In genomic region chr19:55385749-55386514, GRCh38 we compare ENCODE assay signal across 1 cellular context.
TF ChIP-seq lines count a peak whose summit lies in the region.

RPL28 (plus strand) TSS chr19:55385932; CDS start chr19:55386358, 426 bp downstream.

TF ChIP-seq in HEK293, 187 proteins besides CTCF, POLR2A, EP300 and RAD21 (continued from another document):
- TF ChIP-seq PRDM10 (tag by site-specific recombination; IDR thresholded peaks at IDR 0.05), result no peak
- no peak for TF ChIP-seq ZBTB1 (tag by site-specific recombination; IDR thresholded peaks at IDR 0.05)
- no peak for TF ChIP-seq ZNF585B (tag by site-specific recombination; IDR thresholded peaks at IDR 0.05)
- peak; percentile 71; the same call in 1 of the 2 replicates for TF ChIP-seq ZNF239 (tag by site-specific recombination; IDR thresholded peaks at IDR 0.05)
- TF ChIP-seq ZNF157 (tag by site-specific recombination; IDR thresholded peaks at IDR 0.05), result no peak
- no peak for TF ChIP-seq ZNF76 (tag by site-specific recombination; IDR thresholded peaks at IDR 0.05; ENCODE audit: borderline replicate concordance, low read depth)
- TF ChIP-seq ZNF114 (tag by site-specific recombination; IDR thresholded peaks at IDR 0.05), result no peak
- no peak for TF ChIP-seq ZNF292 (tag by site-specific recombination; IDR thresholded peaks at IDR 0.05; ENCODE audit: borderline replicate concordance, low read depth)
- TF ChIP-seq ZNF423 (tag by site-specific recombination; IDR thresholded peaks at IDR 0.05), result no peak
- no peak for TF ChIP-seq ZNF529 (tag by site-specific recombination; IDR thresholded peaks at IDR 0.05; ENCODE audit: insufficient replicate concordance)
- no peak for TF ChIP-seq ZNF626 (tag by site-specific recombination; IDR thresholded peaks at IDR 0.05)
- no peak for TF ChIP-seq ZNF843 (tag by site-specific recombination; IDR thresholded peaks at IDR 0.05)
- TF ChIP-seq ZNF169 (tag by site-specific recombination; IDR thresholded peaks at IDR 0.05), result no peak
- peak; percentile 68 for TF ChIP-seq HOXD13 (CRISPR knock-in tag; IDR thresholded peaks at IDR 0.05; ENCODE audit: borderline replicate concordance)
- no peak for TF ChIP-seq ZSCAN23 (tag by site-specific recombination; IDR thresholded peaks at IDR 0.05)
- TF ChIP-seq ZBTB17 (tag by site-specific recombination; IDR thresholded peaks at IDR 0.05), result no peak; the same call in 1 of the 2 replicates
- no peak for TF ChIP-seq ZNF571 (tag by site-specific recombination; IDR thresholded peaks at IDR 0.05)
- TF ChIP-seq ZNF658 (tag by site-specific recombination; IDR thresholded peaks at IDR 0.05), result no peak
- TF ChIP-seq ZFP69B (tag by site-specific recombination; IDR thresholded peaks at IDR 0.05), result peak; percentile 86
- peak; percentile 80 for TF ChIP-seq YY2 (tag by site-specific recombination; IDR thresholded peaks at IDR 0.05)
- peak; percentile 65; the same call in 1 of the 2 replicates for TF ChIP-seq YY1 (tag by site-specific recombination; IDR thresholded peaks at IDR 0.05)
- TF ChIP-seq ZBTB21 (tag by site-specific recombination; IDR thresholded peaks at IDR 0.05), result peak; percentile 29; the same call in 1 of the 2 replicates
- no peak for TF ChIP-seq ZNF623 (tag by site-specific recombination; IDR thresholded peaks at IDR 0.05)
- no peak for TF ChIP-seq PRDM6 (tag by site-specific recombination; IDR thresholded peaks at IDR 0.05)
- no peak for TF ChIP-seq ZNF664 (tag by site-specific recombination; IDR thresholded peaks at IDR 0.05)
- no peak for TF ChIP-seq ZNF473 (tag by site-specific recombination; IDR thresholded peaks at IDR 0.05)
- peak; percentile 44 for TF ChIP-seq ZBTB26 (tag by site-specific recombination; optimal IDR thresholded peaks at IDR 0.05)
- no peak; the same call in 1 of the 2 replicates for TF ChIP-seq ZBTB48 (tag by site-specific recombination; IDR thresholded peaks at IDR 0.05)
- peak; percentile 90 for TF ChIP-seq ZNF692 (tag by site-specific recombination; IDR thresholded peaks at IDR 0.05)
- no peak for TF ChIP-seq HOXA7 (CRISPR knock-in tag; IDR thresholded peaks at IDR 0.05; ENCODE audit: borderline replicate concordance)
- TF ChIP-seq ZNF2 (tag by site-specific recombination; IDR thresholded peaks at IDR 0.05), result peak; percentile 62; the same call in 1 of the 2 replicates
- no peak for TF ChIP-seq ZNF776 (tag by site-specific recombination; IDR thresholded peaks at IDR 0.05; ENCODE audit: borderline replicate concordance)
- TF ChIP-seq ZNF610 (tag by site-specific recombination; IDR thresholded peaks at IDR 0.05; ENCODE audit: borderline replicate concordance), result peak; percentile 48; the same call in 1 of the 2 replicates
- peak; percentile 54; the same call in 1 of the 2 replicates for TF ChIP-seq ZNF639 (tag by site-specific recombination; IDR thresholded peaks at IDR 0.05)
- TF ChIP-seq KLF8 (tag by site-specific recombination; IDR thresholded peaks at IDR 0.05), result peak; percentile 83
- no peak for TF ChIP-seq ZNF19 (tag by site-specific recombination; IDR thresholded peaks at IDR 0.05; ENCODE audit: low read depth)
- TF ChIP-seq ZNF133 (tag by site-specific recombination; IDR thresholded peaks at IDR 0.05), result no peak
- TF ChIP-seq ZNF624 (tag by site-specific recombination; IDR thresholded peaks at IDR 0.05), result no peak
- peak; percentile 74; the same call in 1 of the 2 replicates for TF ChIP-seq ZNF391 (tag by site-specific recombination; IDR thresholded peaks at IDR 0.05; ENCODE audit: borderline replicate concordance, low read depth)
- TF ChIP-seq ZNF350 (tag by site-specific recombination; IDR thresholded peaks at IDR 0.05), result no peak
- no peak for TF ChIP-seq ZNF544 (tag by site-specific recombination; IDR thresholded peaks at IDR 0.05)
- TF ChIP-seq PATZ1 (tag by site-specific recombination; IDR thresholded peaks at IDR 0.05), result peak; percentile 33; the same call in 1 of the 2 replicates
- no peak for TF ChIP-seq SALL2 (tag by site-specific recombination; IDR thresholded peaks at IDR 0.05; ENCODE audit: borderline replicate concordance)
- TF ChIP-seq ZNF530 (tag by site-specific recombination; IDR thresholded peaks at IDR 0.05; ENCODE audit: low read depth), result no peak
- TF ChIP-seq ZNF394 (tag by site-specific recombination; IDR thresholded peaks at IDR 0.05; ENCODE audit: borderline replicate concordance), result no peak; the same call in 1 of the 2 replicates
- no peak for TF ChIP-seq BCL6B (tag by site-specific recombination; IDR thresholded peaks at IDR 0.05)
- TF ChIP-seq ZNF514 (tag by site-specific recombination; IDR thresholded peaks at IDR 0.05), result no peak
- peak; percentile 63; the same call in 1 of the 2 replicates for TF ChIP-seq ZFP41 (tag by site-specific recombination; IDR thresholded peaks at IDR 0.05; ENCODE audit: borderline replicate concordance)
- no peak for TF ChIP-seq ZNF202 (tag by site-specific recombination; IDR thresholded peaks at IDR 0.05; ENCODE audit: borderline replicate concordance)
- TF ChIP-seq ZNF10 (tag by site-specific recombination; IDR thresholded peaks at IDR 0.05), result no peak
- no peak for TF ChIP-seq MYNN (tag by site-specific recombination; IDR thresholded peaks at IDR 0.05; ENCODE audit: borderline replicate concordance)
- no peak for TF ChIP-seq GLIS1 (tag by site-specific recombination; IDR thresholded peaks at IDR 0.05)
- TF ChIP-seq ZNF548 (tag by site-specific recombination; IDR thresholded peaks at IDR 0.05), result no peak
